11 cellular contexts compared by ENCODE assay signal in genomic region chr2:152047826-152048476, GRCh38. TPM values are rescaled to one million over a fixed set of nuclear protein-coding genes. Genes with fewer than 3 reads are reported as not detected.
DNase-seq lines count a peak whose midpoint lies in the region; ATAC-seq and TF ChIP-seq lines count a peak whose summit lies in the region.
"Had no signal": no experiment of that assay in that cellular context is flagged by ENCODE, and none has a peak within 500 bp of the region (broad histone marks: within the 10 kb centered on the region; RNA-seq: fewer than 3 reads in every experiment).

No MANE protein-coding gene starts in this region.

- H3K36me3 Mint-ChIP-seq in neural crest cell (ENCODE audit: low read depth) = no peaks in the 10 kb centered on the region
- no peaks in the 10 kb centered on the region for H3K36me3 Mint-ChIP-seq in activated CD4-positive, alpha-beta memory T cell treated with anti-CD3 and anti-CD28 coated beads, Interleukin-2, amount 10 ng/mL, durations not matched to agents 7 days and 5 days (ENCODE audit: low read depth)
- H3K36me3 Mint-ChIP-seq: CD4-positive, CD25-positive, alpha-beta regulatory T cell had no signal

- no peaks in the 10 kb centered on the region for H3K9me1 ChIP-seq in IMR-90 (ENCODE audit: insufficient read depth, low read length)

- no peak overlapping the region for H2AK5ac ChIP-seq in IMR-90 (ENCODE audit: low read depth, low read length)

- no peak overlapping the region for H2BK120ac ChIP-seq in IMR-90 (ENCODE audit: low read depth, low read length)

- dilution Hi-C loops in IMR-90 (cut with HindIII; ENCODE audit: low sequenced_read_pairs, unreplicated experiment) = no loop called here

- H3K4me3 Mint-ChIP-seq in neural crest cell = no peak overlapping the region
- no peak overlapping the region for H3K4me3 Mint-ChIP-seq in activated CD4-positive, alpha-beta memory T cell treated with anti-CD3 and anti-CD28 coated beads, Interleukin-2, amount 10 ng/mL, durations not matched to agents 7 days and 5 days
- H3K4me3 Mint-ChIP-seq: CD4-positive, CD25-positive, alpha-beta regulatory T cell had no signal

- POLR2A ChIA-PET in IMR-90 (lab: Charles Lee; ENCODE audit: unreplicated experiment) = no interaction called here
- POLR2A ChIA-PET in activated CD4-positive, alpha-beta memory T cell treated with anti-CD3 and anti-CD28 coated beads, Interleukin-2, amount 10 ng/mL, durations not matched to agents 7 days and 5 days (lab: Charles Lee) = no interaction called here

- no peak overlapping the region for H3K23ac ChIP-seq in IMR-90 (ENCODE audit: low read depth, low read length)

- H3K36me3 ChIP-seq in IMR-90 (ENCODE audit: control insufficient read depth, insufficient read depth, low read length) (no peaks in the 10 kb centered on the region), tibial artery (no peaks in the 10 kb centered on the region)
- H3K36me3 ChIP-seq: SJSA1 had no signal

- no peak overlapping the region for H2BK15ac ChIP-seq in IMR-90 (ENCODE audit: low read depth, low read length)

- H4K8ac ChIP-seq in IMR-90 (ENCODE audit: low read depth in 2 of 2, low read length in 2 of 2) = no peak overlapping the region

- peaks cover 27% of the 10 kb centered on the region for H3K27me3 ChIP-seq in IMR-90 (ENCODE audit: control insufficient read depth, insufficient read depth, low read length)
- no peaks in the 10 kb centered on the region for H3K27me3 ChIP-seq in tibial artery

- CTCF ChIA-PET in IMR-90 (lab: Yijun Ruan, JAX) = no interaction called here
- CTCF ChIA-PET in activated CD4-positive, alpha-beta memory T cell treated with anti-CD3 and anti-CD28 coated beads, Interleukin-2, amount 10 ng/mL, durations not matched to agents 7 days and 5 days (lab: Charles Lee) = interaction anchor here (0.6 to 1.5 kb wide), 2 partner anchors 10 to 80 kb away, joined by 3 to 5 read pairs; no protein-coding TSS in a partner anchor

- no peaks in the 10 kb centered on the region for H3K27me3 Mint-ChIP-seq in neural crest cell (ENCODE audit: low read depth)
- H3K27me3 Mint-ChIP-seq in activated CD4-positive, alpha-beta memory T cell treated with anti-CD3 and anti-CD28 coated beads, Interleukin-2, amount 10 ng/mL, durations not matched to agents 7 days and 5 days = peaks cover 6% of the 10 kb centered on the region

- BruUV-seq in IMR-90 (replicated peaks; lab: Mats Ljungman, UMichigan) = no TSS peak

- TF ChIP-seq CTCF in IMR-90 (conservative IDR thresholded peaks at IDR 0.05; ENCODE audit: low read depth, low read length) (no peak; the same call in 1 of the 2 replicates), astrocyte of the spinal cord (IDR thresholded peaks at IDR 0.05; ENCODE audit: low read depth, low read length) (peak; percentile 20), neural crest cell (conservative IDR thresholded peaks at IDR 0.05) (peak; percentile 49), tibial artery (IDR thresholded peaks at IDR 0.05) (no peak)

- H4K91ac ChIP-seq in IMR-90 (ENCODE audit: insufficient read depth, low read depth, low read length) = no peak overlapping the region

- intact Hi-C loops in IMR-90 (cut with micrococcal nuclease) (no loop called here), tibial artery (cut with DNase I; ENCODE audit: low total_unique reads) (no loop called here)

- H3K14ac ChIP-seq in IMR-90 (replicated peaks; ENCODE audit: low read depth, low read length) = no peak overlapping the region

- WGBS in IMR-90 (ENCODE audit: extremely low coverage in 2 of 2, insufficient read length in 1 of 2), 2 experiments = no CpG with 5 or more reads among the region's 6 CpGs

- H2BK5ac ChIP-seq in IMR-90 (ENCODE audit: low read depth, low read length, poor library complexity, severe bottlenecking) = no peak overlapping the region

- H3K4ac ChIP-seq in IMR-90 (ENCODE audit: low read depth, low read length) = no peak overlapping the region

- no peak overlapping the region for H3K4me3 ChIP-seq in IMR-90 (ENCODE audit: insufficient read depth, low read depth, low read length)
- H3K4me3 ChIP-seq in astrocyte of the spinal cord (ENCODE audit: low read depth, low read length) = no peak overlapping the region
- no peak overlapping the region for H3K4me3 ChIP-seq in tibial artery
- H3K4me3 ChIP-seq: SJSA1 had no signal

- no peak overlapping the region for H4K5ac ChIP-seq in IMR-90 (ENCODE audit: low read depth, low read length)

- H3K27ac Mint-ChIP-seq in neural crest cell (ENCODE audit: unreplicated experiment) = no peak overlapping the region
- H3K27ac Mint-ChIP-seq in activated CD4-positive, alpha-beta memory T cell treated with anti-CD3 and anti-CD28 coated beads, Interleukin-2, amount 10 ng/mL, durations not matched to agents 7 days and 5 days = no peak overlapping the region

- no peak for TF ChIP-seq RAD21 in IMR-90 (IDR thresholded peaks at IDR 0.05; ENCODE audit: low read length)

- no peak for TF ChIP-seq POLR2A in IMR-90 (IDR thresholded peaks at IDR 0.05; ENCODE audit: low read depth, low read length)

- peak; percentile 45 for DNase-seq in NCI-H2171 treated with DMSO at 0.1 percent for 48 hours (lab: John Stamatoyannopoulos, UW)
- DNase-seq in NCI-H2171 (lab: John Stamatoyannopoulos, UW) = no peak
- no peak for DNase-seq in IMR-90
- DNase-seq in astrocyte of the spinal cord (ENCODE audit: low read depth, low spot score) = no peak
- DNase-seq in neural crest cell (ENCODE audit: low read depth, low spot score) = no peak
- no peak for DNase-seq in tibial artery
- no peak for DNase-seq in activated CD4-positive, alpha-beta memory T cell treated with anti-CD3 and anti-CD28 coated beads, Interleukin-2, amount 10 ng/mL, durations not matched to agents 7 days and 5 days
- DNase-seq: activated effector memory CD4-positive, alpha-beta T cell treated with anti-CD3 and anti-CD28 coated beads, Interleukin-2, amount 50 U/mL, for 16 hours had no signal

- in situ Hi-C loops in IMR-90 (cut with MboI; ENCODE audit: low sequenced_read_pairs) = loop anchor here (10.0 kb wide), 1 partner anchor 117 kb away; no protein-coding TSS in a partner anchor
- in situ Hi-C loops in astrocyte of the spinal cord (cut with HindIII; ENCODE audit: low sequenced_read_pairs) = no loop called here

- no peaks in the 10 kb centered on the region for H3K9me3 Mint-ChIP-seq in neural crest cell
- no peaks in the 10 kb centered on the region for H3K9me3 Mint-ChIP-seq in activated CD4-positive, alpha-beta memory T cell treated with anti-CD3 and anti-CD28 coated beads, Interleukin-2, amount 10 ng/mL, durations not matched to agents 7 days and 5 days
- H3K9me3 Mint-ChIP-seq: CD4-positive, CD25-positive, alpha-beta regulatory T cell had no signal

- H2BK20ac ChIP-seq in IMR-90 (ENCODE audit: low read depth, low read length) = no peak overlapping the region

- H3K9ac ChIP-seq in IMR-90 (ENCODE audit: low read depth, low read length) = no peak overlapping the region

- ATAC-seq in IMR-90 (ENCODE audit: low read depth) (no peak), GM18907 (IDR thresholded peaks at IDR 0.05; ENCODE audit: unreplicated experiment) (no peak)

- peak overlapping the region; percentile 40 for H2AK9ac ChIP-seq in IMR-90 (replicated peaks; ENCODE audit: low read depth, low read length, poor library complexity)

- no peak overlapping the region for H3K18ac ChIP-seq in IMR-90 (ENCODE audit: low read depth, low read length)

- H3K27ac ChIP-seq in IMR-90 (ENCODE audit: insufficient read depth, low read length) = no peak overlapping the region
- H3K27ac ChIP-seq in tibial artery = no peak overlapping the region
- H3K27ac ChIP-seq: SJSA1 had no signal

- H3K4me1 ChIP-seq in IMR-90 (ENCODE audit: control insufficient read depth, insufficient read depth, low read length) = no peaks in the 10 kb centered on the region
- H3K4me1 ChIP-seq in tibial artery = no peaks in the 10 kb centered on the region
- H3K4me1 ChIP-seq: SJSA1 had no signal

- no peak overlapping the region for H3K4me2 ChIP-seq in IMR-90 (ENCODE audit: low read depth, low read length)

- no peaks in the 10 kb centered on the region for H3K9me3 ChIP-seq in IMR-90 (ENCODE audit: control insufficient read depth, insufficient read depth, low read length)
- no peaks in the 10 kb centered on the region for H3K9me3 ChIP-seq in tibial artery
- H3K9me3 ChIP-seq: SJSA1 had no signal

- peak overlapping the region; percentile 17 for H2AFZ ChIP-seq in IMR-90 (replicated peaks; ENCODE audit: low read length, poor library complexity)

- peaks cover 3% of the 10 kb centered on the region for H3K4me1 Mint-ChIP-seq in neural crest cell
- no peaks in the 10 kb centered on the region for H3K4me1 Mint-ChIP-seq in activated CD4-positive, alpha-beta memory T cell treated with anti-CD3 and anti-CD28 coated beads, Interleukin-2, amount 10 ng/mL, durations not matched to agents 7 days and 5 days
- H3K4me1 Mint-ChIP-seq: CD4-positive, CD25-positive, alpha-beta regulatory T cell had no signal

- no peak overlapping the region for H3K56ac ChIP-seq in IMR-90 (ENCODE audit: extremely low read depth, insufficient read depth, low read length)

- no peaks in the 10 kb centered on the region for H3K79me1 ChIP-seq in IMR-90 (ENCODE audit: low read depth in 1 of 2, low read length in 2 of 2)

- H4K20me1 ChIP-seq in IMR-90 (ENCODE audit: insufficient read depth, low read length) = no peaks in the 10 kb centered on the region

TF ChIP-seq in IMR-90, 13 proteins besides CTCF, POLR2A, EP300 and RAD21 (continues in another document):
- TF ChIP-seq CEBPB (IDR thresholded peaks at IDR 0.05; ENCODE audit: low read depth, low read length) (no peak), MAZ (IDR thresholded peaks at IDR 0.05; ENCODE audit: borderline replicate concordance, low read depth, low read length) (no peak), FOS (IDR thresholded peaks at IDR 0.05; ENCODE audit: low read depth, low read length) (no peak), BHLHE40 (IDR thresholded peaks at IDR 0.05; ENCODE audit: low read depth, low read length) (no peak), CHD1 (IDR thresholded peaks at IDR 0.05; ENCODE audit: low read depth, low read length) (no peak), MAFK (IDR thresholded peaks at IDR 0.05; ENCODE audit: low read depth, low read length) (no peak), SMC3 (IDR thresholded peaks at IDR 0.05; ENCODE audit: low read depth, low read length) (no peak), RCOR1 (IDR thresholded peaks at IDR 0.05; ENCODE audit: insufficient replicate concordance, low read length) (no peak)

RNA-seq across cellular contexts. Expression of gene CACNB4, which starts 50.9 kb away (rescaled TPM):
- total RNA-seq in IMR-90 (2012; rRNA removed) (0.28 and 0.36 TPM in 2 replicates), neural crest cell (6.0 and 6.9 TPM in 2 replicates)
- polyA plus RNA-seq in IMR-90 (2012; rRNA removed) = 0.04 and 0.12 TPM in 2 replicates
- 0.01 and 0.05 TPM in 2 replicates for polyA plus RNA-seq in IMR-90 (2012; cell fraction: cytosol; rRNA removed)
- 0.17 and 0.95 TPM in 2 replicates for polyA plus RNA-seq in IMR-90 (2012; cell fraction: nucleus; rRNA removed; ENCODE audit: low replicate concordance)
- total RNA-seq in activated CD4-positive, alpha-beta memory T cell treated with anti-CD3 and anti-CD28 coated beads, Interleukin-2, amount 10 ng/mL, durations not matched to agents 7 days and 5 days = under 1 TPM; 0.28 to 0.30 TPM
- total RNA-seq: SJSA1 had no signal
- polyA plus RNA-seq: CD4-positive, CD25-positive, alpha-beta regulatory T cell had no signal

Comparison
In these comparisons a context has a peak if more than half of its experiments do, and no peak if none do; other contexts are left out.
1. CTCF ChIP-seq: peak in astrocyte of the spinal cord (single experiment) and neural crest cell (single experiment); none in IMR-90 (single experiment) and tibial artery (0 of 2).